Comparison of ENCODE assay signal across 3 cellular contexts in the genomic region with DNA sequence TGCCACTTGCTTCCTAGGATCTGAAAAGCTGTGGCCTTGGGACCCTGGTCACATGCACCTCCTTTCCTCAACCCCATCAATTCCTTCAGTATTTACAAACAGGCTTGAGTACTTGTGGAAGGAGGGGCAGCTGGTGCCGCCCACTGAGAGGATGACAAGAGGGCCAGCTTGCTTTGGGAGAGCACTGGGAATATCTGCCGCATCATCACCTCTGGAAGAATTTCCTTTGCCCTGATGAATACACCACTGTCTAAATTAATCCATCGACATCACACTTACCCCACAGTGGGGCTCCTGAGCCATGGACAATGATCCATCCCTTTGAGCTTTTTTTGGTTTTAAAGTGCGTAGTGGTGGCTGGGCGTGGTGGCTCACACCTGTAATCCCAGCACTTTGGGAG.
A peak's percentile ranks its signal among the peaks of the same experiment; 100 is the strongest.
TF ChIP-seq lines count a peak whose summit lies in the region.

No MANE protein-coding gene starts in this region.

TF ChIP-seq in HepG2, 621 proteins besides CTCF, POLR2A, EP300 and RAD21 (continues in another document):
- TF ChIP-seq ZNF12 (CRISPR knock-in tag; IDR thresholded peaks at IDR 0.05), result no peak
- TF ChIP-seq KLF15 (CRISPR knock-in tag; IDR thresholded peaks at IDR 0.05; ENCODE audit: borderline replicate concordance), result no peak
- no peak for TF ChIP-seq CBX5 (CRISPR knock-in tag; IDR thresholded peaks at IDR 0.05; ENCODE audit: borderline replicate concordance)
- peak; percentile 12; the same call in 1 of the 2 replicates for TF ChIP-seq ZNF460 (CRISPR knock-in tag; IDR thresholded peaks at IDR 0.05; ENCODE audit: borderline replicate concordance)
- no peak for TF ChIP-seq MATR3 (CRISPR knock-in tag; IDR thresholded peaks at IDR 0.05)
- TF ChIP-seq, protein P1, sequence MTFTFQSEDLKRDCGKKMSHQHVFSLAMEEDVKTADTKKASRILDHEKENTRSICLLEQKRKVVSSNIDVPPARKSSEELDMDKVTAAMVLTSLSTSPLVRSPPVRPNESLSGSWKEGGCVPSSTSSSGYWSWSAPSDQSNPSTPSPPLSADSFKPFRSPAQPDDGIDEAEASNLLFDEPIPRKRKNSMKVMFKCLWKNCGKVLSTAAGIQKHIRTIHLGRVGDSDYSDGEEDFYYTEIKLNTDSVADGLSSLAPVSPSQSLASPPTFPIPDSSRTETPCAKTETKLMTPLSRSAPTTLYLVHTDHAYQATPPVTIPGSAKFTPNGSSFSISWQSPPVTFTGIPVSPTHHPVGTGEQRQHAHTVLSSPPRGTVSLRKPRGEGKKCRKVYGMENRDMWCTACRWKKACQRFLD (CRISPR knock-in tag; IDR thresholded peaks at IDR 0.05; ENCODE audit: borderline replicate concordance), result no peak
- TF ChIP-seq SMAD9 (CRISPR knock-in tag; IDR thresholded peaks at IDR 0.05), result no peak
- no peak for TF ChIP-seq ZNF205 (CRISPR knock-in tag; IDR thresholded peaks at IDR 0.05)
- TF ChIP-seq EZH2 (conservative IDR thresholded peaks at IDR 0.05; ENCODE audit: low read depth, low read length), result no peak
- no peak for TF ChIP-seq ZEB1 (IDR thresholded peaks at IDR 0.05; ENCODE audit: insufficient replicate concordance, low read depth)
- no peak for TF ChIP-seq GZF1 (CRISPR knock-in tag; IDR thresholded peaks at IDR 0.05)
- no peak for TF ChIP-seq ZNF619 (CRISPR knock-in tag; IDR thresholded peaks at IDR 0.05)
- peak in 1 of 2 experiments; percentile 28; a peak in 1 of 4 replicates for TF ChIP-seq NR2F1 (CRISPR knock-in tag; IDR thresholded peaks at IDR 0.05)
- TF ChIP-seq ZNF878 (CRISPR knock-in tag; IDR thresholded peaks at IDR 0.05), result no peak
- no peak for TF ChIP-seq SNAI1 (CRISPR knock-in tag; IDR thresholded peaks at IDR 0.05; ENCODE audit: borderline replicate concordance)
- no peak for TF ChIP-seq NFE2L2 (IDR thresholded peaks at IDR 0.05; ENCODE audit: low read length)
- no peak for TF ChIP-seq MED1 (CRISPR knock-in tag; IDR thresholded peaks at IDR 0.05)
- TF ChIP-seq ZBTB20 (CRISPR knock-in tag; IDR thresholded peaks at IDR 0.05; ENCODE audit: borderline replicate concordance, low read depth), result no peak
- TF ChIP-seq ZNF577 (CRISPR knock-in tag; IDR thresholded peaks at IDR 0.05; ENCODE audit: borderline replicate concordance, low read depth), result no peak
- 0 out of 2 replicates have a peak, but pooled peaks have one; percentile 29 for TF ChIP-seq ZFP36L1 (CRISPR knock-in tag; IDR thresholded peaks at IDR 0.05)
- TF ChIP-seq MAFG (CRISPR knock-in tag; IDR thresholded peaks at IDR 0.05), result no peak
- no peak for TF ChIP-seq RNF2 (conservative IDR thresholded peaks at IDR 0.05; ENCODE audit: low read depth)
- TF ChIP-seq PAWR (CRISPR knock-in tag; IDR thresholded peaks at IDR 0.05; ENCODE audit: borderline replicate concordance), result no peak
- TF ChIP-seq, protein P2, sequence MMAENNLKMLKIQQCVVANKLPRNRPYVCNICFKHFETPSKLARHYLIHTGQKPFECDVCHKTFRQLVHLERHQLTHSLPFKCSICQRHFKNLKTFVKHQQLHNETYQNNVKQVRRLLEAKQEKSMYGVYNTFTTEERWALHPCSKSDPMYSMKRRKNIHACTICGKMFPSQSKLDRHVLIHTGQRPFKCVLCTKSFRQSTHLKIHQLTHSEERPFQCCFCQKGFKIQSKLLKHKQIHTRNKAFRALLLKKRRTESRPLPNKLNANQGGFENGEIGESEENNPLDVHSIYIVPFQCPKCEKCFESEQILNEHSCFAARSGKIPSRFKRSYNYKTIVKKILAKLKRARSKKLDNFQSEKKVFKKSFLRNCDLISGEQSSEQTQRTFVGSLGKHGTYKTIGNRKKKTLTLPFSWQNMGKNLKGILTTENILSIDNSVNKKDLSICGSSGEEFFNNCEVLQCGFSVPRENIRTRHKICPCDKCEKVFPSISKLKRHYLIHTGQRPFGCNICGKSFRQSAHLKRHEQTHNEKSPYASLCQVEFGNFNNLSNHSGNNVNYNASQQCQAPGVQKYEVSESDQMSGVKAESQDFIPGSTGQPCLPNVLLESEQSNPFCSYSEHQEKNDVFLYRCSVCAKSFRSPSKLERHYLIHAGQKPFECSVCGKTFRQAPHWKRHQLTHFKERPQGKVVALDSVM (CRISPR knock-in tag; IDR thresholded peaks at IDR 0.05), result no peak
- 0 out of 2 replicates have a peak, but pooled peaks have one; percentile 3 for TF ChIP-seq TBX2 (CRISPR knock-in tag; IDR thresholded peaks at IDR 0.05; ENCODE audit: borderline replicate concordance)
- TF ChIP-seq SMAD1 (CRISPR knock-in tag; IDR thresholded peaks at IDR 0.05; ENCODE audit: borderline replicate concordance, low read depth), result 0 out of 2 replicates have a peak, but pooled peaks have one; percentile 12

TF ChIP-seq in K562, 482 proteins besides CTCF, POLR2A, EP300 and RAD21:
- TF ChIP-seq C11orf30 (IDR thresholded peaks at IDR 0.05; ENCODE audit: low read depth), result peak; percentile 9; the same call in 1 of the 2 replicates
- TF ChIP-seq, protein P3, sequence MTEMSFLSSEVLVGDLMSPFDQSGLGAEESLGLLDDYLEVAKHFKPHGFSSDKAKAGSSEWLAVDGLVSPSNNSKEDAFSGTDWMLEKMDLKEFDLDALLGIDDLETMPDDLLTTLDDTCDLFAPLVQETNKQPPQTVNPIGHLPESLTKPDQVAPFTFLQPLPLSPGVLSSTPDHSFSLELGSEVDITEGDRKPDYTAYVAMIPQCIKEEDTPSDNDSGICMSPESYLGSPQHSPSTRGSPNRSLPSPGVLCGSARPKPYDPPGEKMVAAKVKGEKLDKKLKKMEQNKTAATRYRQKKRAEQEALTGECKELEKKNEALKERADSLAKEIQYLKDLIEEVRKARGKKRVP (CRISPR knock-in tag; IDR thresholded peaks at IDR 0.05), result no peak

TF ChIP-seq in WTC11, 78 proteins besides CTCF, POLR2A, EP300 and RAD21 (continues in another document):
- no peak for TF ChIP-seq MYBL2 (CRISPR knock-in tag; IDR thresholded peaks at IDR 0.05)
- no peak for TF ChIP-seq ZNF317 (CRISPR knock-in tag; IDR thresholded peaks at IDR 0.05; ENCODE audit: borderline replicate concordance, low read depth)
- no peak for TF ChIP-seq TEAD4 (CRISPR knock-in tag; IDR thresholded peaks at IDR 0.05)
- no peak for TF ChIP-seq KAT7 (CRISPR knock-in tag; IDR thresholded peaks at IDR 0.05; ENCODE audit: borderline replicate concordance)
- TF ChIP-seq, protein P4, sequence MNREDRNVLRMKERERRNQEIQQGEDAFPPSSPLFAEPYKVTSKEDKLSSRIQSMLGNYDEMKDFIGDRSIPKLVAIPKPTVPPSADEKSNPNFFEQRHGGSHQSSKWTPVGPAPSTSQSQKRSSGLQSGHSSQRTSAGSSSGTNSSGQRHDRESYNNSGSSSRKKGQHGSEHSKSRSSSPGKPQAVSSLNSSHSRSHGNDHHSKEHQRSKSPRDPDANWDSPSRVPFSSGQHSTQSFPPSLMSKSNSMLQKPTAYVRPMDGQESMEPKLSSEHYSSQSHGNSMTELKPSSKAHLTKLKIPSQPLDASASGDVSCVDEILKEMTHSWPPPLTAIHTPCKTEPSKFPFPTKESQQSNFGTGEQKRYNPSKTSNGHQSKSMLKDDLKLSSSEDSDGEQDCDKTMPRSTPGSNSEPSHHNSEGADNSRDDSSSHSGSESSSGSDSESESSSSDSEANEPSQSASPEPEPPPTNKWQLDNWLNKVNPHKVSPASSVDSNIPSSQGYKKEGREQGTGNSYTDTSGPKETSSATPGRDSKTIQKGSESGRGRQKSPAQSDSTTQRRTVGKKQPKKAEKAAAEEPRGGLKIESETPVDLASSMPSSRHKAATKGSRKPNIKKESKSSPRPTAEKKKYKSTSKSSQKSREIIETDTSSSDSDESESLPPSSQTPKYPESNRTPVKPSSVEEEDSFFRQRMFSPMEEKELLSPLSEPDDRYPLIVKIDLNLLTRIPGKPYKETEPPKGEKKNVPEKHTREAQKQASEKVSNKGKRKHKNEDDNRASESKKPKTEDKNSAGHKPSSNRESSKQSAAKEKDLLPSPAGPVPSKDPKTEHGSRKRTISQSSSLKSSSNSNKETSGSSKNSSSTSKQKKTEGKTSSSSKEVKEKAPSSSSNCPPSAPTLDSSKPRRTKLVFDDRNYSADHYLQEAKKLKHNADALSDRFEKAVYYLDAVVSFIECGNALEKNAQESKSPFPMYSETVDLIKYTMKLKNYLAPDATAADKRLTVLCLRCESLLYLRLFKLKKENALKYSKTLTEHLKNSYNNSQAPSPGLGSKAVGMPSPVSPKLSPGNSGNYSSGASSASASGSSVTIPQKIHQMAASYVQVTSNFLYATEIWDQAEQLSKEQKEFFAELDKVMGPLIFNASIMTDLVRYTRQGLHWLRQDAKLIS (CRISPR knock-in tag; IDR thresholded peaks at IDR 0.05; ENCODE audit: borderline replicate concordance), result no peak
- TF ChIP-seq, protein P5, sequence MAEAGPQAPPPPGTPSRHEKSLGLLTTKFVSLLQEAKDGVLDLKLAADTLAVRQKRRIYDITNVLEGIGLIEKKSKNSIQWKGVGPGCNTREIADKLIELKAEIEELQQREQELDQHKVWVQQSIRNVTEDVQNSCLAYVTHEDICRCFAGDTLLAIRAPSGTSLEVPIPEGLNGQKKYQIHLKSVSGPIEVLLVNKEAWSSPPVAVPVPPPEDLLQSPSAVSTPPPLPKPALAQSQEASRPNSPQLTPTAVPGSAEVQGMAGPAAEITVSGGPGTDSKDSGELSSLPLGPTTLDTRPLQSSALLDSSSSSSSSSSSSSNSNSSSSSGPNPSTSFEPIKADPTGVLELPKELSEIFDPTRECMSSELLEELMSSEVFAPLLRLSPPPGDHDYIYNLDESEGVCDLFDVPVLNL (CRISPR knock-in tag; IDR thresholded peaks at IDR 0.05; ENCODE audit: borderline replicate concordance, low read depth), result no peak
- TF ChIP-seq, protein P6, sequence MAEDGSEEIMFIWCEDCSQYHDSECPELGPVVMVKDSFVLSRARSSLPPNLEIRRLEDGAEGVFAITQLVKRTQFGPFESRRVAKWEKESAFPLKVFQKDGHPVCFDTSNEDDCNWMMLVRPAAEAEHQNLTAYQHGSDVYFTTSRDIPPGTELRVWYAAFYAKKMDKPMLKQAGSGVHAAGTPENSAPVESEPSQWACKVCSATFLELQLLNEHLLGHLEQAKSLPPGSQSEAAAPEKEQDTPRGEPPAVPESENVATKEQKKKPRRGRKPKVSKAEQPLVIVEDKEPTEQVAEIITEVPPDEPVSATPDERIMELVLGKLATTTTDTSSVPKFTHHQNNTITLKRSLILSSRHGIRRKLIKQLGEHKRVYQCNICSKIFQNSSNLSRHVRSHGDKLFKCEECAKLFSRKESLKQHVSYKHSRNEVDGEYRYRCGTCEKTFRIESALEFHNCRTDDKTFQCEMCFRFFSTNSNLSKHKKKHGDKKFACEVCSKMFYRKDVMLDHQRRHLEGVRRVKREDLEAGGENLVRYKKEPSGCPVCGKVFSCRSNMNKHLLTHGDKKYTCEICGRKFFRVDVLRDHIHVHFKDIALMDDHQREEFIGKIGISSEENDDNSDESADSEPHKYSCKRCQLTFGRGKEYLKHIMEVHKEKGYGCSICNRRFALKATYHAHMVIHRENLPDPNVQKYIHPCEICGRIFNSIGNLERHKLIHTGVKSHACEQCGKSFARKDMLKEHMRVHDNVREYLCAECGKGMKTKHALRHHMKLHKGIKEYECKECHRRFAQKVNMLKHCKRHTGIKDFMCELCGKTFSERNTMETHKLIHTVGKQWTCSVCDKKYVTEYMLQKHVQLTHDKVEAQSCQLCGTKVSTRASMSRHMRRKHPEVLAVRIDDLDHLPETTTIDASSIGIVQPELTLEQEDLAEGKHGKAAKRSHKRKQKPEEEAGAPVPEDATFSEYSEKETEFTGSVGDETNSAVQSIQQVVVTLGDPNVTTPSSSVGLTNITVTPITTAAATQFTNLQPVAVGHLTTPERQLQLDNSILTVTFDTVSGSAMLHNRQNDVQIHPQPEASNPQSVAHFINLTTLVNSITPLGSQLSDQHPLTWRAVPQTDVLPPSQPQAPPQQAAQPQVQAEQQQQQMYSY (CRISPR knock-in tag; IDR thresholded peaks at IDR 0.05), result no peak
- TF ChIP-seq, protein P7, sequence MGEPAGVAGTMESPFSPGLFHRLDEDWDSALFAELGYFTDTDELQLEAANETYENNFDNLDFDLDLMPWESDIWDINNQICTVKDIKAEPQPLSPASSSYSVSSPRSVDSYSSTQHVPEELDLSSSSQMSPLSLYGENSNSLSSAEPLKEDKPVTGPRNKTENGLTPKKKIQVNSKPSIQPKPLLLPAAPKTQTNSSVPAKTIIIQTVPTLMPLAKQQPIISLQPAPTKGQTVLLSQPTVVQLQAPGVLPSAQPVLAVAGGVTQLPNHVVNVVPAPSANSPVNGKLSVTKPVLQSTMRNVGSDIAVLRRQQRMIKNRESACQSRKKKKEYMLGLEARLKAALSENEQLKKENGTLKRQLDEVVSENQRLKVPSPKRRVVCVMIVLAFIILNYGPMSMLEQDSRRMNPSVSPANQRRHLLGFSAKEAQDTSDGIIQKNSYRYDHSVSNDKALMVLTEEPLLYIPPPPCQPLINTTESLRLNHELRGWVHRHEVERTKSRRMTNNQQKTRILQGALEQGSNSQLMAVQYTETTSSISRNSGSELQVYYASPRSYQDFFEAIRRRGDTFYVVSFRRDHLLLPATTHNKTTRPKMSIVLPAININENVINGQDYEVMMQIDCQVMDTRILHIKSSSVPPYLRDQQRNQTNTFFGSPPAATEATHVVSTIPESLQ (CRISPR knock-in tag; IDR thresholded peaks at IDR 0.05), result no peak
- TF ChIP-seq TP53 (CRISPR knock-in tag; IDR thresholded peaks at IDR 0.05), result no peak
- TF ChIP-seq GABPB1 (CRISPR knock-in tag; IDR thresholded peaks at IDR 0.05), result no peak
- TF ChIP-seq GRHL2 (CRISPR knock-in tag; IDR thresholded peaks at IDR 0.05; ENCODE audit: insufficient replicate concordance, severe bottlenecking), result no peak
- TF ChIP-seq, protein P8, sequence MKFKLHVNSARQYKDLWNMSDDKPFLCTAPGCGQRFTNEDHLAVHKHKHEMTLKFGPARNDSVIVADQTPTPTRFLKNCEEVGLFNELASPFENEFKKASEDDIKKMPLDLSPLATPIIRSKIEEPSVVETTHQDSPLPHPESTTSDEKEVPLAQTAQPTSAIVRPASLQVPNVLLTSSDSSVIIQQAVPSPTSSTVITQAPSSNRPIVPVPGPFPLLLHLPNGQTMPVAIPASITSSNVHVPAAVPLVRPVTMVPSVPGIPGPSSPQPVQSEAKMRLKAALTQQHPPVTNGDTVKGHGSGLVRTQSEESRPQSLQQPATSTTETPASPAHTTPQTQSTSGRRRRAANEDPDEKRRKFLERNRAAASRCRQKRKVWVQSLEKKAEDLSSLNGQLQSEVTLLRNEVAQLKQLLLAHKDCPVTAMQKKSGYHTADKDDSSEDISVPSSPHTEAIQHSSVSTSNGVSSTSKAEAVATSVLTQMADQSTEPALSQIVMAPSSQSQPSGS (CRISPR knock-in tag; IDR thresholded peaks at IDR 0.05; ENCODE audit: borderline replicate concordance, low read depth), result no peak
- TF ChIP-seq, protein P9, sequence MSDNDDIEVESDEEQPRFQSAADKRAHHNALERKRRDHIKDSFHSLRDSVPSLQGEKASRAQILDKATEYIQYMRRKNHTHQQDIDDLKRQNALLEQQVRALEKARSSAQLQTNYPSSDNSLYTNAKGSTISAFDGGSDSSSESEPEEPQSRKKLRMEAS (CRISPR knock-in tag; IDR thresholded peaks at IDR 0.05), result no peak
- TF ChIP-seq, protein P10, sequence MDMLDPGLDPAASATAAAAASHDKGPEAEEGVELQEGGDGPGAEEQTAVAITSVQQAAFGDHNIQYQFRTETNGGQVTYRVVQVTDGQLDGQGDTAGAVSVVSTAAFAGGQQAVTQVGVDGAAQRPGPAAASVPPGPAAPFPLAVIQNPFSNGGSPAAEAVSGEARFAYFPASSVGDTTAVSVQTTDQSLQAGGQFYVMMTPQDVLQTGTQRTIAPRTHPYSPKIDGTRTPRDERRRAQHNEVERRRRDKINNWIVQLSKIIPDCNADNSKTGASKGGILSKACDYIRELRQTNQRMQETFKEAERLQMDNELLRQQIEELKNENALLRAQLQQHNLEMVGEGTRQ (CRISPR knock-in tag; IDR thresholded peaks at IDR 0.05), result no peak
- no peak for TF ChIP-seq SP1 (CRISPR knock-in tag; conservative IDR thresholded peaks at IDR 0.05)
